ENCODE assay signal across 1 cellular context in the genomic region with DNA sequence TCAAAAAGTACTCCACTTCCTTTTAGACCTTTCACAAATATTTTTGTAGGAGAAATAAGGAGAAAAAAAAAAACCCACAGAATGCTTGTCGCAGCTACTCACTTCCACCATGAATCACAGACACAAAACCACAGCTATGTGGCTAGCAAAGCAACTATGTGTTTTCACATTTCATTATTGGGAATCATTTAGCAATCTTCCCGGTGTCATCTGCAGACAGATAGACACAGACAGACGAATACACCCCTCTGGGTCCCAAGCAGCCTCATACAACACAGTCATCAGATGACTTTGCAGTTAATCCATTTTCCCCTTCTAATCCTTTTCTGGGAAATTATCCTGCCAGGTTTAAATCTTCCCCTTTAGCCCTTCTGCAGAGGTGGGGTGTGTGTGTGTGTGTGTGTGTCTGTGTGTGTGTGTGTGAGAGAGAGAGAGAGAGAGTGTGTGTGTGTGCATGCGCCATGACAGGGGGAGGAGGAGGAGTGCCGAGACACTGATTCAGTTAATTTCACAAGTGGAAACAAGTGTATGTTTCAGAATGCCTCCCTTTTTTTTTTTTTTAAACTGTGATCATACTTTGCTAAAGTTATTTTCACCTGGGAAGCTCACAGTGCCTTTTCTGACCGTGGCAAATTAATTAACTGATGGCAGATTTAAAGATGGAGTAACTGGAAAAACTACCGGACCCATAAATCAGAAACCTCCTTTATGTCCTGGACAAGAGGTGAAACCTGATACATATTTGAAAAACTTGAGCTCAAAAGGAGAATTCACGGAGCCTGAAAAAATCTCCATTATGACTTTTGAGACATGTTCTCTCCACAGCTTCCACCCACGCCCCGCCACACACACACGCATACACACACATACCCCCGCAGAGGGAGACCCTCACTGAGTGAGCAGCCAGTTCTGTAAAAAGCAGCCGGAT.
TF ChIP-seq lines count a peak whose summit lies in the region.

No MANE protein-coding gene starts in this region.

TF ChIP-seq in SK-N-SH, 30 proteins besides CTCF, POLR2A, EP300 and RAD21 (continued from another document):
- TF ChIP-seq, protein P1, sequence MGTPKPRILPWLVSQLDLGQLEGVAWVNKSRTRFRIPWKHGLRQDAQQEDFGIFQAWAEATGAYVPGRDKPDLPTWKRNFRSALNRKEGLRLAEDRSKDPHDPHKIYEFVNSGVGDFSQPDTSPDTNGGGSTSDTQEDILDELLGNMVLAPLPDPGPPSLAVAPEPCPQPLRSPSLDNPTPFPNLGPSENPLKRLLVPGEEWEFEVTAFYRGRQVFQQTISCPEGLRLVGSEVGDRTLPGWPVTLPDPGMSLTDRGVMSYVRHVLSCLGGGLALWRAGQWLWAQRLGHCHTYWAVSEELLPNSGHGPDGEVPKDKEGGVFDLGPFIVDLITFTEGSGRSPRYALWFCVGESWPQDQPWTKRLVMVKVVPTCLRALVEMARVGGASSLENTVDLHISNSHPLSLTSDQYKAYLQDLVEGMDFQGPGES (IDR thresholded peaks at IDR 0.05; ENCODE audit: low read depth, low read length) = no peak
- TF ChIP-seq NRF1 (IDR thresholded peaks at IDR 0.05; ENCODE audit: low read depth, low read length) (no peak), RFX5 (IDR thresholded peaks at IDR 0.05; ENCODE audit: low read length) (no peak), POLR2AphosphoS5 (IDR thresholded peaks at IDR 0.05; ENCODE audit: low read depth, low read length) (peak; percentile 89), MXI1 (IDR thresholded peaks at IDR 0.05; ENCODE audit: low read depth, low read length) (0 out of 2 replicates have a peak, but pooled peaks have one; percentile 13), EZH2phosphoT487 (IDR thresholded peaks at IDR 0.05; ENCODE audit: borderline replicate concordance, low read depth) (no peak), GATA2 (CRISPR knock-in tag; IDR thresholded peaks at IDR 0.05) (no peak), GABPA (IDR thresholded peaks at IDR 0.05; ENCODE audit: low read depth) (0 out of 2 replicates have a peak, but pooled peaks have one; percentile 21), RCOR1 (IDR thresholded peaks at IDR 0.05; ENCODE audit: low read length) (no peak), FOXM1 (IDR thresholded peaks at IDR 0.05; ENCODE audit: low read depth) (peak; percentile 80), RXRA (IDR thresholded peaks at IDR 0.05; ENCODE audit: borderline replicate concordance, low read depth) (no peak; the same call in 1 of the 2 replicates), FOXJ3 (CRISPR knock-in tag; IDR thresholded peaks at IDR 0.05) (no peak), SMC3 (IDR thresholded peaks at IDR 0.05; ENCODE audit: low read depth, low read length) (no peak), SIN3A (IDR thresholded peaks at IDR 0.05; ENCODE audit: borderline replicate concordance, low read depth, low read length) (no peak), JUND (IDR thresholded peaks at IDR 0.05) (peak; percentile 98), TEAD4 (IDR thresholded peaks at IDR 0.05; ENCODE audit: borderline replicate concordance, insufficient read depth) (peak; percentile 98), CHD2 (IDR thresholded peaks at IDR 0.05; ENCODE audit: low read length, partially characterized antibody) (no peak), MEF2A (IDR thresholded peaks at IDR 0.05; ENCODE audit: borderline replicate concordance, low read depth) (no peak)
- TF ChIP-seq, protein P2, sequence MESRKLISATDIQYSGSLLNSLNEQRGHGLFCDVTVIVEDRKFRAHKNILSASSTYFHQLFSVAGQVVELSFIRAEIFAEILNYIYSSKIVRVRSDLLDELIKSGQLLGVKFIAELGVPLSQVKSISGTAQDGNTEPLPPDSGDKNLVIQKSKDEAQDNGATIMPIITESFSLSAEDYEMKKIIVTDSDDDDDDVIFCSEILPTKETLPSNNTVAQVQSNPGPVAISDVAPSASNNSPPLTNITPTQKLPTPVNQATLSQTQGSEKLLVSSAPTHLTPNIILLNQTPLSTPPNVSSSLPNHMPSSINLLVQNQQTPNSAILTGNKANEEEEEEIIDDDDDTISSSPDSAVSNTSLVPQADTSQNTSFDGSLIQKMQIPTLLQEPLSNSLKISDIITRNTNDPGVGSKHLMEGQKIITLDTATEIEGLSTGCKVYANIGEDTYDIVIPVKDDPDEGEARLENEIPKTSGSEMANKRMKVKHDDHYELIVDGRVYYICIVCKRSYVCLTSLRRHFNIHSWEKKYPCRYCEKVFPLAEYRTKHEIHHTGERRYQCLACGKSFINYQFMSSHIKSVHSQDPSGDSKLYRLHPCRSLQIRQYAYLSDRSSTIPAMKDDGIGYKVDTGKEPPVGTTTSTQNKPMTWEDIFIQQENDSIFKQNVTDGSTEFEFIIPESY (IDR thresholded peaks at IDR 0.05; ENCODE audit: borderline replicate concordance, low read depth) = peak; percentile 79
- TF ChIP-seq, protein P3, sequence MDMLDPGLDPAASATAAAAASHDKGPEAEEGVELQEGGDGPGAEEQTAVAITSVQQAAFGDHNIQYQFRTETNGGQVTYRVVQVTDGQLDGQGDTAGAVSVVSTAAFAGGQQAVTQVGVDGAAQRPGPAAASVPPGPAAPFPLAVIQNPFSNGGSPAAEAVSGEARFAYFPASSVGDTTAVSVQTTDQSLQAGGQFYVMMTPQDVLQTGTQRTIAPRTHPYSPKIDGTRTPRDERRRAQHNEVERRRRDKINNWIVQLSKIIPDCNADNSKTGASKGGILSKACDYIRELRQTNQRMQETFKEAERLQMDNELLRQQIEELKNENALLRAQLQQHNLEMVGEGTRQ (IDR thresholded peaks at IDR 0.05; ENCODE audit: borderline replicate concordance, low read depth, low read length) = no peak
- TF ChIP-seq, protein P4, sequence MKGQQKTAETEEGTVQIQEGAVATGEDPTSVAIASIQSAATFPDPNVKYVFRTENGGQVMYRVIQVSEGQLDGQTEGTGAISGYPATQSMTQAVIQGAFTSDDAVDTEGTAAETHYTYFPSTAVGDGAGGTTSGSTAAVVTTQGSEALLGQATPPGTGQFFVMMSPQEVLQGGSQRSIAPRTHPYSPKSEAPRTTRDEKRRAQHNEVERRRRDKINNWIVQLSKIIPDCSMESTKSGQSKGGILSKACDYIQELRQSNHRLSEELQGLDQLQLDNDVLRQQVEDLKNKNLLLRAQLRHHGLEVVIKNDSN (IDR thresholded peaks at IDR 0.05; ENCODE audit: borderline replicate concordance, low read depth) = no peak
- TF ChIP-seq, protein P5, sequence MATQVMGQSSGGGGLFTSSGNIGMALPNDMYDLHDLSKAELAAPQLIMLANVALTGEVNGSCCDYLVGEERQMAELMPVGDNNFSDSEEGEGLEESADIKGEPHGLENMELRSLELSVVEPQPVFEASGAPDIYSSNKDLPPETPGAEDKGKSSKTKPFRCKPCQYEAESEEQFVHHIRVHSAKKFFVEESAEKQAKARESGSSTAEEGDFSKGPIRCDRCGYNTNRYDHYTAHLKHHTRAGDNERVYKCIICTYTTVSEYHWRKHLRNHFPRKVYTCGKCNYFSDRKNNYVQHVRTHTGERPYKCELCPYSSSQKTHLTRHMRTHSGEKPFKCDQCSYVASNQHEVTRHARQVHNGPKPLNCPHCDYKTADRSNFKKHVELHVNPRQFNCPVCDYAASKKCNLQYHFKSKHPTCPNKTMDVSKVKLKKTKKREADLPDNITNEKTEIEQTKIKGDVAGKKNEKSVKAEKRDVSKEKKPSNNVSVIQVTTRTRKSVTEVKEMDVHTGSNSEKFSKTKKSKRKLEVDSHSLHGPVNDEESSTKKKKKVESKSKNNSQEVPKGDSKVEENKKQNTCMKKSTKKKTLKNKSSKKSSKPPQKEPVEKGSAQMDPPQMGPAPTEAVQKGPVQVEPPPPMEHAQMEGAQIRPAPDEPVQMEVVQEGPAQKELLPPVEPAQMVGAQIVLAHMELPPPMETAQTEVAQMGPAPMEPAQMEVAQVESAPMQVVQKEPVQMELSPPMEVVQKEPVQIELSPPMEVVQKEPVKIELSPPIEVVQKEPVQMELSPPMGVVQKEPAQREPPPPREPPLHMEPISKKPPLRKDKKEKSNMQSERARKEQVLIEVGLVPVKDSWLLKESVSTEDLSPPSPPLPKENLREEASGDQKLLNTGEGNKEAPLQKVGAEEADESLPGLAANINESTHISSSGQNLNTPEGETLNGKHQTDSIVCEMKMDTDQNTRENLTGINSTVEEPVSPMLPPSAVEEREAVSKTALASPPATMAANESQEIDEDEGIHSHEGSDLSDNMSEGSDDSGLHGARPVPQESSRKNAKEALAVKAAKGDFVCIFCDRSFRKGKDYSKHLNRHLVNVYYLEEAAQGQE (IDR thresholded peaks at IDR 0.05; ENCODE audit: low read depth, low read length) = peak; percentile 40; the same call in 1 of the 2 replicates
